In genomic region chr1:169933999-169934725, GRCh38 we compare ENCODE assay signal across 17 cellular contexts. TPM values are rescaled to one million over a fixed set of nuclear protein-coding genes. Genes with fewer than 3 reads are reported as not detected.
DNase-seq lines count a peak whose midpoint lies in the region; ATAC-seq and TF ChIP-seq lines count a peak whose summit lies in the region.
"Had no signal": no experiment of that assay in that cellular context is flagged by ENCODE, and none has a peak within 500 bp of the region (broad histone marks: within the 10 kb centered on the region; RNA-seq: fewer than 3 reads in every experiment).

No MANE protein-coding gene starts in this region.

- no peaks in the 10 kb centered on the region for H3K27me3 ChIP-seq in aorta (ENCODE audit: control insufficient read depth in 1 of 2, insufficient read depth in 2 of 2, low read length in 1 of 2)
- H3K27me3 ChIP-seq: suprapubic skin had no signal

- no peak overlapping the region for H3K4me3 ChIP-seq in mucosa of descending colon
- H3K4me3 ChIP-seq in aorta (ENCODE audit: low read length in 2 of 2): no peak overlapping the region
- H3K4me3 ChIP-seq: lung, suprapubic skin had no signal

- ATAC-seq in mucosa of descending colon (peak; percentile 89), aorta (ENCODE audit: low FRiP score) (no peak), HG02981 (IDR thresholded peaks at IDR 0.05; ENCODE audit: unreplicated experiment) (no peak), HG02885 (IDR thresholded peaks at IDR 0.05; ENCODE audit: poor library complexity, unreplicated experiment) (no peak)
- ATAC-seq: esophagus mucosa had no signal

- H3K9me3 ChIP-seq in mucosa of descending colon (no peaks in the 10 kb centered on the region), aorta (ENCODE audit: control insufficient read depth, low read length) (no peaks in the 10 kb centered on the region)
- H3K9me3 ChIP-seq: suprapubic skin had no signal

- 48 to 55% methylated on average over 7 of the region's 7 CpGs for WGBS in aorta, 2 donors

- H3K4me1 ChIP-seq in mucosa of descending colon (ENCODE audit: low read depth): no peaks in the 10 kb centered on the region
- H3K4me1 ChIP-seq in aorta (ENCODE audit: control insufficient read depth in 1 of 2, insufficient read depth in 2 of 2, low read length in 2 of 2): peaks cover 0 to 2% of the 10 kb centered on the region in 2 donors

- intact Hi-C loops in mucosa of descending colon (cut with DNase I, micrococcal nuclease): no loop called here
- intact Hi-C loops in aorta (cut with DNase I): loop anchor here (10.0 kb wide), 2 partner anchors 601 to 731 kb away; partner anchors contain the start of genes GORAB (in 1 of the 2) and PRRX1 (in 1 of the 2)

- DNase-seq in DMS114 treated with DMSO at 0.1 percent for 48 hours (lab: John Stamatoyannopoulos, UW; ENCODE audit: unreplicated experiment): peak; percentile 35
- peak; percentile 25 for DNase-seq in M059J (ENCODE audit: low read depth)
- peak; percentile 60 for DNase-seq in cerebellar cortex (ENCODE audit: low spot score)
- peak in 1 of 3 donors; percentile 84 for DNase-seq in mucosa of descending colon
- no peak for DNase-seq in stimulated activated CD4-positive, alpha-beta T cell treated with anti-CD3 and anti-CD28 coated beads, Interleukin-2, amount 100 ng/mL, for 48 hours
- no peak for DNase-seq in aorta
- DNase-seq: activated CD4-positive, CD25-positive, alpha-beta regulatory T cell; activated CD8-positive, alpha-beta memory T cell treated with anti-CD3 and anti-CD28 coated beads, Interleukin-2, amount 50 U/mL, for 4 hours; activated naive CD4-positive, alpha-beta T cell treated with anti-CD3 and anti-CD28 coated beads, Interleukin-2, amount 50 U/mL, for 16 hours; DMS79; NCI-H345; stimulated activated CD4-positive, alpha-beta T cell treated with anti-CD3 and anti-CD28 coated beads, Interleukin-12 subunit alpha, Interleukin-12 subunit beta, amount 100 ng/mL, for 4 hours had no signal

- no peak overlapping the region for H3K27ac ChIP-seq in aorta (ENCODE audit: low read depth in 1 of 2, low read length in 2 of 2)
- H3K27ac ChIP-seq: suprapubic skin had no signal

- TF ChIP-seq CTCF in mucosa of descending colon (IDR thresholded peaks at IDR 0.05): no peak

- H3K36me3 ChIP-seq in mucosa of descending colon (ENCODE audit: low read depth) (no peaks in the 10 kb centered on the region), aorta (ENCODE audit: control insufficient read depth in 1 of 2, insufficient read depth in 2 of 2, low read length in 1 of 2) (no peaks in the 10 kb centered on the region)
- H3K36me3 ChIP-seq: suprapubic skin had no signal

RNA-seq across cellular contexts. Expression of gene SCYL3, which starts 40.5 kb away (rescaled TPM):
- 2.9 and 7.8 TPM in 2 replicates for total RNA-seq in M059J (2014; rRNA removed; shearing (Covaris generic))
- total RNA-seq in mucosa of descending colon (10 to 100 TPM; 13.4 to 20.4 (median 14.9) TPM), aorta (10 to 100 TPM in 1 of 2 donors, 1 to 10 TPM in 1; 7.5 to 11.9 TPM)
- 1 to 10 TPM; 2.4 to 4.8 TPM for polyA plus RNA-seq in aorta

Comparison
In these comparisons a context has a peak if more than half of its experiments do, and no peak if none do; other contexts are left out.
1. DNase-seq: peak in DMS114 treated with DMSO at 0.1 percent for 48 hours (single experiment), M059J (single experiment) and cerebellar cortex (single experiment); none in stimulated activated CD4-positive, alpha-beta T cell treated with anti-CD3 and anti-CD28 coated beads, Interleukin-2, amount 100 ng/mL, for 48 hours (0 of 2) and aorta (0 of 2).
2. intact Hi-C loops: an anchor here in aorta (10.0 kb wide); none called in mucosa of descending colon.